In genomic region chr17:55652825-55653224, GRCh38 we compare ENCODE assay signal across 21 cellular contexts.
DNase-seq lines count a peak whose midpoint lies in the region; ATAC-seq, FAIRE-seq and TF ChIP-seq lines count a peak whose summit lies in the region.
"Had no signal": no experiment of that assay in that cellular context is flagged by ENCODE, and none has a peak within 500 bp of the region (broad histone marks: within the 10 kb centered on the region; RNA-seq: fewer than 3 reads in every experiment).

No MANE protein-coding gene starts in this region.

- in situ Hi-C loops in GM12878 (cut with MboI), result no loop called here

- H3K36me3 ChIP-seq in OCI-LY7 (ENCODE audit: insufficient read depth, low read length), result no peaks in the 10 kb centered on the region
- H3K36me3 ChIP-seq in GM12878 (ENCODE audit: control insufficient read depth in 2 of 2, insufficient read depth in 2 of 2, low read length in 1 of 2), result no peaks in the 10 kb centered on the region
- H3K36me3 ChIP-seq: MG63 had no signal

- H3K27me3 ChIP-seq in GM12878 (replicated peaks in 1 of 2; ENCODE audit: control insufficient read depth in 2 of 2, insufficient read depth in 2 of 2, low read length in 1 of 2), result no peaks in the 10 kb centered on the region; a peak in 1 of 4 replicates

- TF ChIP-seq CTCF in A549 (IDR thresholded peaks at IDR 0.05) (no peak), OCI-LY7 (conservative IDR thresholded peaks at IDR 0.05; ENCODE audit: low read length) (peak; percentile 30; the same call in 1 of the 2 replicates), GM12878 (IDR thresholded peaks at IDR 0.05 in 2 of 3, conservative IDR thresholded peaks at IDR 0.05 in 1 of 3; ENCODE audit: control insufficient read depth in 2 of 3, extremely low read depth in 1 of 3, insufficient read depth in 1 of 3, low read depth in 3 of 3, low read length in 3 of 3) (no peak), Calu3 (IDR thresholded peaks at IDR 0.05; ENCODE audit: unreplicated experiment) (no peak)

- no peak overlapping the region for H3K9ac ChIP-seq in GM12878 (ENCODE audit: control insufficient read depth, insufficient read depth, low read length)

- H3K27me3 Mint-ChIP-seq in Calu3 (ENCODE audit: unreplicated experiment), result peaks cover 41% of the 10 kb centered on the region

- H3K4me3 Mint-ChIP-seq in Calu3 (ENCODE audit: low read depth, unreplicated experiment), result no peak overlapping the region
- H3K4me3 Mint-ChIP-seq: B cell, CD14-positive monocyte, IgD-negative memory B cell had no signal

- POLR2A ChIA-PET in A549 (lab: Yijun Ruan, JAX) (no interaction called here), OCI-LY7 (lab: Charles Lee) (no interaction called here), GM12878 (lab: Charles Lee) (no interaction called here)

- TF ChIP-seq RAD21 in A549 (conservative IDR thresholded peaks at IDR 0.05 in 1 of 2, IDR thresholded peaks at IDR 0.05 in 1 of 2), result no peak
- no peak for TF ChIP-seq RAD21 in GM12878 (IDR thresholded peaks at IDR 0.05; ENCODE audit: insufficient read depth, low read depth, low read length)

- RAD21 ChIA-PET in GM12878 (lab: Charles Lee; ENCODE audit: unreplicated experiment), result no interaction called here

- intact Hi-C loops in OCI-LY7 (cut with micrococcal nuclease; ENCODE audit: unreplicated experiment), result no loop called here
- intact Hi-C loops in GM12878 (cut with micrococcal nuclease; ENCODE audit: unreplicated experiment), result no loop called here
- intact Hi-C loops in Calu3 (cut with micrococcal nuclease; ENCODE audit: unreplicated experiment), result no loop called here

- SMC1A ChIA-PET in GM12878 (lab: Charles Lee; ENCODE audit: uncharacterized antibody, unreplicated experiment), result no interaction called here

- WGBS in A549 (ENCODE audit: missing lambda C conversion rate), result 19% methylated on average over 2 of the region's 2 CpGs
- 0% methylated on average over 2 of the region's 2 CpGs for WGBS in GM12878 (ENCODE audit: insufficient coverage, insufficient replicate concordance, low lambda C conversion rate, missing lambda C conversion rate)

- H3K79me2 ChIP-seq in OCI-LY7 (ENCODE audit: insufficient read depth, low read depth, low read length) (no peaks in the 10 kb centered on the region), GM12878 (ENCODE audit: control insufficient read depth, insufficient read depth, low read length) (no peaks in the 10 kb centered on the region)

- TF ChIP-seq POLR2A in A549 (IDR thresholded peaks at IDR 0.05; ENCODE audit: low read length), result no peak
- no peak for TF ChIP-seq POLR2A in GM12878 (IDR thresholded peaks at IDR 0.05; ENCODE audit: low read depth, low read length)

- TF ChIP-seq EP300 in A549 (IDR thresholded peaks at IDR 0.05), result no peak
- no peak for TF ChIP-seq EP300 in GM12878 (IDR thresholded peaks at IDR 0.05; ENCODE audit: borderline replicate concordance in 1 of 2, control insufficient read depth in 1 of 2, low read depth in 2 of 2, low read length in 2 of 2)

- H3K27ac ChIP-seq in A549, result no peak overlapping the region
- H3K27ac ChIP-seq in OCI-LY7 (ENCODE audit: low read depth, low read length, poor library complexity, severe bottlenecking), result no peak overlapping the region
- no peak overlapping the region for H3K27ac ChIP-seq in GM12878 (ENCODE audit: control insufficient read depth, insufficient read depth)

- H3K4me1 ChIP-seq in A549, result no peaks in the 10 kb centered on the region
- no peaks in the 10 kb centered on the region for H3K4me1 ChIP-seq in OCI-LY7 (ENCODE audit: insufficient read depth, low read length, poor library complexity, severe bottlenecking)
- no peaks in the 10 kb centered on the region for H3K4me1 ChIP-seq in GM12878 (ENCODE audit: control insufficient read depth, insufficient read depth, low read length)

- H3K4me3 ChIP-seq in A549, result no peak overlapping the region
- no peak overlapping the region for H3K4me3 ChIP-seq in OCI-LY7 (ENCODE audit: low read depth, low read length, poor library complexity, severe bottlenecking)
- H3K4me3 ChIP-seq in GM12878, result no peak overlapping the region
- H3K4me3 ChIP-seq: MG63 had no signal

- H3K4me2 ChIP-seq in A549, result no peak overlapping the region
- H3K4me2 ChIP-seq in OCI-LY7 (ENCODE audit: low read length), result no peak overlapping the region
- H3K4me2 ChIP-seq in GM12878 (ENCODE audit: control insufficient read depth, insufficient read depth), result no peak overlapping the region

- FAIRE-seq in A549 (lab: Jason Lieb, UNC) (no peak), GM19239 (lab: Jason Lieb, UNC) (peak; percentile 64), GM12878 (lab: Jason Lieb, UNC) (no peak)
- FAIRE-seq: GM12892, H54 had no signal

- H2AFZ ChIP-seq in OCI-LY7 (ENCODE audit: low read length) (no peak overlapping the region), GM12878 (ENCODE audit: control insufficient read depth, low read depth, low read length) (no peak overlapping the region)

- no peaks in the 10 kb centered on the region for H3K9me2 ChIP-seq in OCI-LY7 (ENCODE audit: insufficient read depth, low read length)

- H3K27ac Mint-ChIP-seq in Calu3 (ENCODE audit: unreplicated experiment), result no peak overlapping the region
- H3K27ac Mint-ChIP-seq: B cell, CD14-positive monocyte, IgD-negative memory B cell had no signal

- ATAC-seq in A549 (peak; percentile 68 to 78; a peak in 4 of 6 replicates), GM12878 (peak; percentile 43; the same call in 1 of the 3 replicates)

- no peaks in the 10 kb centered on the region for H3K9me3 Mint-ChIP-seq in Calu3 (ENCODE audit: low read depth, unreplicated experiment)
- H3K9me3 Mint-ChIP-seq: CD14-positive monocyte, IgD-negative memory B cell had no signal

- CTCF ChIA-PET in A549 (lab: Yijun Ruan, JAX), result interaction anchor here (0.6 to 1.3 kb wide), 4 partner anchors 51 to 133 kb away, joined by 3 to 5 read pairs (median 3); no protein-coding TSS in a partner anchor
- CTCF ChIA-PET in OCI-LY7 (lab: Charles Lee; ENCODE audit: unreplicated experiment), result no interaction called here
- CTCF ChIA-PET in GM12878 (lab: Yijun Ruan, JAX), result no interaction called here
- CTCF ChIA-PET in Calu3 (lab: Charles Lee), result no interaction called here

- H3K36me3 Mint-ChIP-seq in Calu3 (ENCODE audit: insufficient read depth, unreplicated experiment), result no peaks in the 10 kb centered on the region
- H3K36me3 Mint-ChIP-seq: CD14-positive monocyte had no signal

- H3K9me3 ChIP-seq in A549, result no peaks in the 10 kb centered on the region
- no peaks in the 10 kb centered on the region for H3K9me3 ChIP-seq in OCI-LY7 (ENCODE audit: low read length)
- no peaks in the 10 kb centered on the region for H3K9me3 ChIP-seq in GM12878 (replicated peaks; ENCODE audit: control insufficient read depth, insufficient read depth, low read length)
- H3K9me3 ChIP-seq: MG63 had no signal

- no TSS peak for BruUV-seq in OCI-LY7 (replicated peaks; lab: Mats Ljungman, UMichigan)
- no TSS peak for BruUV-seq in GM12878 (replicated peaks; lab: Mats Ljungman, UMichigan)
- no TSS peak for BruUV-seq in Calu3 (replicated peaks; lab: Mats Ljungman, UMichigan)

- no peaks in the 10 kb centered on the region for H3K4me1 Mint-ChIP-seq in Calu3 (ENCODE audit: low read depth, unreplicated experiment)
- H3K4me1 Mint-ChIP-seq: B cell had no signal

- DNase-seq in A549 (ENCODE audit: low read depth in 1 of 2, low spot score in 1 of 2) (peak in 1 of 2 experiments; percentile 11), GM19239 (ENCODE audit: insufficient read length, low spot score) (no peak), OCI-LY7 (ENCODE audit: low spot score) (no peak), GM12878 (ENCODE audit: low read depth, low spot score) (no peak), NCI-H146 treated with DMSO at 0.1 percent for 48 hours (lab: John Stamatoyannopoulos, UW; ENCODE audit: unreplicated experiment) (no peak), DMS 273 (lab: John Stamatoyannopoulos, UW; ENCODE audit: unreplicated experiment) (no peak), Calu3 (no peak), KG1 (lab: John Stamatoyannopoulos, UW) (no peak)
- DNase-seq: DND-41, MG63, NCI-H1417 treated with DMSO at 0.1 percent for 48 hours, NCI-H187 treated with DMSO at 0.1 percent for 48 hours, NCI-H2107, NCI-H446 treated with DMSO at 0.1 percent for 48 hours, NCI-H526 treated with DMSO at 0.1 percent for 48 hours, SIG-M5 had no signal

- H4K20me1 ChIP-seq in OCI-LY7 (ENCODE audit: insufficient read depth, low read length), result no peaks in the 10 kb centered on the region
- H4K20me1 ChIP-seq in GM12878 (ENCODE audit: control insufficient read depth, insufficient read depth), result no peaks in the 10 kb centered on the region

TF ChIP-seq in A549, 52 proteins besides CTCF, POLR2A, EP300 and RAD21 (continues in another document):
- no peak for TF ChIP-seq HOXA7 (CRISPR knock-in tag; IDR thresholded peaks at IDR 0.05)
- no peak for TF ChIP-seq NFE2L2 (conservative IDR thresholded peaks at IDR 0.05; ENCODE audit: low read length)
- no peak for TF ChIP-seq PBX3 (IDR thresholded peaks at IDR 0.05)
- TF ChIP-seq HEYL (CRISPR knock-in tag; IDR thresholded peaks at IDR 0.05), result no peak
- no peak for TF ChIP-seq EHF (CRISPR knock-in tag; IDR thresholded peaks at IDR 0.05)
- no peak for TF ChIP-seq NPAS2 (CRISPR knock-in tag; IDR thresholded peaks at IDR 0.05; ENCODE audit: borderline replicate concordance)
- TF ChIP-seq ZNF302 (CRISPR knock-in tag; IDR thresholded peaks at IDR 0.05), result no peak

TF ChIP-seq in GM12878, 131 proteins besides CTCF, POLR2A, EP300 and RAD21 (continues in another document):
- TF ChIP-seq EED (IDR thresholded peaks at IDR 0.05; ENCODE audit: low read depth) (no peak), E4F1 (IDR thresholded peaks at IDR 0.05; ENCODE audit: borderline replicate concordance, partially characterized antibody) (no peak), EZH2 (IDR thresholded peaks at IDR 0.05; ENCODE audit: borderline replicate concordance, control insufficient read depth, low read depth, low read length) (no peak), SUZ12 (IDR thresholded peaks at IDR 0.05; ENCODE audit: unreplicated experiment) (no peak)
